ENCODE assay signal across 10 cellular contexts in genomic region chr10:114638874-114639625, GRCh38. TPM values are rescaled to one million over a fixed set of nuclear protein-coding genes. Genes with fewer than 3 reads are reported as not detected.
A peak's percentile ranks its signal among the peaks of the same experiment; 100 is the strongest.
DNase-seq lines count a peak whose midpoint lies in the region; ATAC-seq and TF ChIP-seq lines count a peak whose summit lies in the region.
"Had no signal": no experiment of that assay in that cellular context is flagged by ENCODE, and none has a peak within 500 bp of the region (broad histone marks: within the 10 kb centered on the region; RNA-seq: fewer than 3 reads in every experiment).

No MANE protein-coding gene starts in this region.

- H3K9me3 ChIP-seq in neuronal stem cell (replicated peaks in 1 of 2; ENCODE audit: control insufficient read depth in 2 of 2, insufficient read depth in 1 of 2, low read depth in 1 of 2, low read length in 2 of 2), result no peaks in the 10 kb centered on the region

- H2AFZ ChIP-seq in neuronal stem cell (ENCODE audit: low read length), result no peak overlapping the region

- ATAC-seq in HG03342 (IDR thresholded peaks at IDR 0.05; ENCODE audit: unreplicated experiment) (peak; percentile 63), HG03196 (IDR thresholded peaks at IDR 0.05; ENCODE audit: unreplicated experiment) (no peak), GM18873 (IDR thresholded peaks at IDR 0.05; ENCODE audit: low FRiP score, unreplicated experiment) (no peak)
- peak; percentile 57 for ATAC-seq in activated T-helper 17 cell treated with anti-CD3 and anti-CD28 coated beads, Interleukin-2, amount 50 U/mL, for 72 hours (replicated peaks)

- H3K4ac ChIP-seq in neuronal stem cell (ENCODE audit: low read length), result no peak overlapping the region

- H3K9me3 Mint-ChIP-seq in activated T-helper 17 cell treated with anti-CD3 and anti-CD28 coated beads, Interleukin-2, amount 50 U/mL, for 72 hours, result no peaks in the 10 kb centered on the region
- no peaks in the 10 kb centered on the region for H3K9me3 Mint-ChIP-seq in progenitor cell of endocrine pancreas (ENCODE audit: low read depth)

- H3K27ac Mint-ChIP-seq in activated T-helper 17 cell treated with anti-CD3 and anti-CD28 coated beads, Interleukin-2, amount 50 U/mL, for 72 hours, result no peak overlapping the region
- no peak overlapping the region for H3K27ac Mint-ChIP-seq in progenitor cell of endocrine pancreas

- H3K4me3 Mint-ChIP-seq in activated T-helper 17 cell treated with anti-CD3 and anti-CD28 coated beads, Interleukin-2, amount 50 U/mL, for 72 hours, result no peak overlapping the region
- no peak overlapping the region for H3K4me3 Mint-ChIP-seq in progenitor cell of endocrine pancreas (ENCODE audit: low read depth)

- no CpG with 5 or more reads among the region's 7 CpGs for WGBS in neuronal stem cell (ENCODE audit: extremely low coverage in 2 of 2, insufficient read length in 2 of 2, insufficient replicate concordance in 1 of 2), 2 donors

- no peaks in the 10 kb centered on the region for H3K36me3 Mint-ChIP-seq in activated T-helper 17 cell treated with anti-CD3 and anti-CD28 coated beads, Interleukin-2, amount 50 U/mL, for 72 hours (ENCODE audit: low read depth)
- no peaks in the 10 kb centered on the region for H3K36me3 Mint-ChIP-seq in progenitor cell of endocrine pancreas (ENCODE audit: insufficient read depth)

- H3K4me1 ChIP-seq in neuronal stem cell (ENCODE audit: control insufficient read depth in 2 of 2, insufficient read depth in 1 of 2, low read depth in 1 of 2, low read length in 2 of 2), result peaks cover 1 to 16% of the 10 kb centered on the region in 2 donors

- no peak overlapping the region for H4K8ac ChIP-seq in neuronal stem cell (ENCODE audit: low read depth, low read length)

- peaks cover 3% of the 10 kb centered on the region for H3K27me3 Mint-ChIP-seq in activated T-helper 17 cell treated with anti-CD3 and anti-CD28 coated beads, Interleukin-2, amount 50 U/mL, for 72 hours
- peaks cover 46% of the 10 kb centered on the region for H3K27me3 Mint-ChIP-seq in progenitor cell of endocrine pancreas

- H3K4me1 Mint-ChIP-seq in activated T-helper 17 cell treated with anti-CD3 and anti-CD28 coated beads, Interleukin-2, amount 50 U/mL, for 72 hours, result no peaks in the 10 kb centered on the region
- peaks cover 2% of the 10 kb centered on the region for H3K4me1 Mint-ChIP-seq in progenitor cell of endocrine pancreas (ENCODE audit: low read depth)

- H2BK120ac ChIP-seq in neuronal stem cell (ENCODE audit: low read depth, low read length), result no peak overlapping the region

- H3K27ac ChIP-seq in neuronal stem cell (replicated peaks; ENCODE audit: low read length), result no peak overlapping the region

- no peaks in the 10 kb centered on the region for H3K36me3 ChIP-seq in neuronal stem cell (replicated peaks in 1 of 2; ENCODE audit: control insufficient read depth in 2 of 2, insufficient read depth in 2 of 2, low read length in 2 of 2)

- DNase-seq in GM12865 (ENCODE audit: low read depth) (peak; percentile 13), myocyte (ENCODE audit: low read depth) (peak; percentile 94), progenitor cell of endocrine pancreas (ENCODE audit: low spot score, unreplicated experiment) (no peak), neuronal stem cell (ENCODE audit: low spot score) (no peak)
- DNase-seq: NCI-H1105; stimulated activated CD4-positive, alpha-beta T cell treated with anti-CD3 and anti-CD28 coated beads, Interleukin-2, amount 100 ng/mL, for 48 hours had no signal

- peaks cover 0 to 20% (median 0%) of the 10 kb centered on the region in 3 experiments for H3K27me3 ChIP-seq in neuronal stem cell (ENCODE audit: control insufficient read depth in 3 of 3, insufficient read depth in 3 of 3, low read depth in 1 of 3, low read length in 3 of 3)

- H3K4me2 ChIP-seq in neuronal stem cell (ENCODE audit: insufficient read depth, low read length, poor library complexity, severe bottlenecking), result no peak overlapping the region

- H3K79me1 ChIP-seq in neuronal stem cell (ENCODE audit: low read depth, low read length), result no peaks in the 10 kb centered on the region

- no peak overlapping the region for H2BK12ac ChIP-seq in neuronal stem cell (ENCODE audit: low read length)

- H2AK5ac ChIP-seq in neuronal stem cell (ENCODE audit: low read depth, low read length), result no peak overlapping the region

- H3K9ac ChIP-seq in neuronal stem cell (ENCODE audit: low read depth, low read length, poor library complexity), result no peak overlapping the region

- no peak overlapping the region for H2BK5ac ChIP-seq in neuronal stem cell (ENCODE audit: low read length)

- H3K18ac ChIP-seq in neuronal stem cell (ENCODE audit: low read length), result no peak overlapping the region

- H2BK15ac ChIP-seq in neuronal stem cell (ENCODE audit: low read length), result no peak overlapping the region

- no peak overlapping the region for H4K91ac ChIP-seq in neuronal stem cell (ENCODE audit: low read depth, low read length, poor library complexity)

- TF ChIP-seq CTCF in GM12865 (IDR thresholded peaks at IDR 0.05; ENCODE audit: insufficient read depth, low read depth, low read length, missing control alignments), result no peak
- TF ChIP-seq CTCF in progenitor cell of endocrine pancreas (IDR thresholded peaks at IDR 0.05; ENCODE audit: unreplicated experiment), result no peak

- no peak overlapping the region for H3K23ac ChIP-seq in neuronal stem cell (ENCODE audit: low read depth, low read length, poor library complexity)

- H3K14ac ChIP-seq in neuronal stem cell (ENCODE audit: low read length), result no peak overlapping the region

- H3K4me3 ChIP-seq in GM12865 (ENCODE audit: low read depth, low read length) (no peak overlapping the region), neuronal stem cell (ENCODE audit: low read length in 2 of 2) (no peak overlapping the region)

RNA-seq across cellular contexts. Expression of gene ABLIM1, which starts 19.0 kb away (rescaled TPM):
- 100 to 1,000 TPM in 1 of 2 donors, 10 to 100 TPM in 1; 58.7 to 154 TPM for total RNA-seq in activated T-helper 17 cell treated with anti-CD3 and anti-CD28 coated beads, Interleukin-2, amount 50 U/mL, for 72 hours
- total RNA-seq in myocyte (19.0 and 21.2 TPM in 2 replicates), progenitor cell of endocrine pancreas (59.1 and 60.5 TPM in 2 replicates)
- polyA plus RNA-seq in myocyte (2012), result 18.2 TPM
- polyA plus RNA-seq in neuronal stem cell (2013, experiment 1 of 2), result 31.9 TPM
- 29.4 TPM for polyA plus RNA-seq in neuronal stem cell (2013, experiment 2 of 2)

Comparison
In these comparisons a context has a peak if more than half of its experiments do, and no peak if none do; other contexts are left out.
1. DNase-seq: peak in GM12865 (single experiment) and myocyte (single experiment); none in progenitor cell of endocrine pancreas (single experiment) and neuronal stem cell (single experiment).
2. ATAC-seq: peak in HG03342 (single experiment) and activated T-helper 17 cell treated with anti-CD3 and anti-CD28 coated beads, Interleukin-2, amount 50 U/mL, for 72 hours (single experiment); none in HG03196 (single experiment) and GM18873 (single experiment).